In the genomic region with DNA sequence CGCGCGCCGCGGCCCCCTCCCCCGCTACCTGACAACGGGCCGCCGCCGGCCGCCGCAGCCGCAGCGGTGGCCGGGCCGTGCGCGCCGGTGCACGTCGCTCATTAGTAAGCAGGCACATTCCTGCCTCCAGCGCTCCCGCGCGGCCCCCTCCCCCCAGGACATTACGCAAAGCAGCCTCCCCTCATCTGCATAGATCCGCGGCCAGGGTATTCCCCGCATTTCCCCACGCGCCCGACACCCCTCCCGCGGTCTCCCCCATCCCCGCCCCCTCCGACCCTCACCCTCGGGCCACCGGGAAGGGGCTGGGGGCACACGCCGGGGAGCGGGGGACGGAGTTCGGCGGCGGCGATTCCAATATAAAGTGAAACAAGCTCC, we compare ENCODE assay signal across 1 cellular context.
A peak's percentile ranks its signal among the peaks of the same experiment; 100 is the strongest.
TF ChIP-seq lines count a peak whose summit lies in the region.

A gene with protein sequence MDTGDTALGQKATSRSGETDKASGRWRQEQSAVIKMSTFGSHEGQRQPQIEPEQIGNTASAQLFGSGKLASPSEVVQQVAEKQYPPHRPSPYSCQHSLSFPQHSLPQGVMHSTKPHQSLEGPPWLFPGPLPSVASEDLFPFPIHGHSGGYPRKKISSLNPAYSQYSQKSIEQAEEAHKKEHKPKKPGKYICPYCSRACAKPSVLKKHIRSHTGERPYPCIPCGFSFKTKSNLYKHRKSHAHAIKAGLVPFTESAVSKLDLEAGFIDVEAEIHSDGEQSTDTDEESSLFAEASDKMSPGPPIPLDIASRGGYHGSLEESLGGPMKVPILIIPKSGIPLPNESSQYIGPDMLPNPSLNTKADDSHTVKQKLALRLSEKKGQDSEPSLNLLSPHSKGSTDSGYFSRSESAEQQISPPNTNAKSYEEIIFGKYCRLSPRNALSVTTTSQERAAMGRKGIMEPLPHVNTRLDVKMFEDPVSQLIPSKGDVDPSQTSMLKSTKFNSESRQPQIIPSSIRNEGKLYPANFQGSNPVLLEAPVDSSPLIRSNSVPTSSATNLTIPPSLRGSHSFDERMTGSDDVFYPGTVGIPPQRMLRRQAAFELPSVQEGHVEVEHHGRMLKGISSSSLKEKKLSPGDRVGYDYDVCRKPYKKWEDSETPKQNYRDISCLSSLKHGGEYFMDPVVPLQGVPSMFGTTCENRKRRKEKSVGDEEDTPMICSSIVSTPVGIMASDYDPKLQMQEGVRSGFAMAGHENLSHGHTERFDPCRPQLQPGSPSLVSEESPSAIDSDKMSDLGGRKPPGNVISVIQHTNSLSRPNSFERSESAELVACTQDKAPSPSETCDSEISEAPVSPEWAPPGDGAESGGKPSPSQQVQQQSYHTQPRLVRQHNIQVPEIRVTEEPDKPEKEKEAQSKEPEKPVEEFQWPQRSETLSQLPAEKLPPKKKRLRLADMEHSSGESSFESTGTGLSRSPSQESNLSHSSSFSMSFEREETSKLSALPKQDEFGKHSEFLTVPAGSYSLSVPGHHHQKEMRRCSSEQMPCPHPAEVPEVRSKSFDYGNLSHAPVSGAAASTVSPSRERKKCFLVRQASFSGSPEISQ (N-terminal part only) (minus strand): TSS at position 106 of the 375 bp plus-strand sequence. CDS start 170,438 bp downstream, outside the sequence.

TF ChIP-seq in HepG2, 621 proteins besides CTCF, POLR2A, EP300 and RAD21 (continued from another document and continues in another):
- TF ChIP-seq, protein P1, sequence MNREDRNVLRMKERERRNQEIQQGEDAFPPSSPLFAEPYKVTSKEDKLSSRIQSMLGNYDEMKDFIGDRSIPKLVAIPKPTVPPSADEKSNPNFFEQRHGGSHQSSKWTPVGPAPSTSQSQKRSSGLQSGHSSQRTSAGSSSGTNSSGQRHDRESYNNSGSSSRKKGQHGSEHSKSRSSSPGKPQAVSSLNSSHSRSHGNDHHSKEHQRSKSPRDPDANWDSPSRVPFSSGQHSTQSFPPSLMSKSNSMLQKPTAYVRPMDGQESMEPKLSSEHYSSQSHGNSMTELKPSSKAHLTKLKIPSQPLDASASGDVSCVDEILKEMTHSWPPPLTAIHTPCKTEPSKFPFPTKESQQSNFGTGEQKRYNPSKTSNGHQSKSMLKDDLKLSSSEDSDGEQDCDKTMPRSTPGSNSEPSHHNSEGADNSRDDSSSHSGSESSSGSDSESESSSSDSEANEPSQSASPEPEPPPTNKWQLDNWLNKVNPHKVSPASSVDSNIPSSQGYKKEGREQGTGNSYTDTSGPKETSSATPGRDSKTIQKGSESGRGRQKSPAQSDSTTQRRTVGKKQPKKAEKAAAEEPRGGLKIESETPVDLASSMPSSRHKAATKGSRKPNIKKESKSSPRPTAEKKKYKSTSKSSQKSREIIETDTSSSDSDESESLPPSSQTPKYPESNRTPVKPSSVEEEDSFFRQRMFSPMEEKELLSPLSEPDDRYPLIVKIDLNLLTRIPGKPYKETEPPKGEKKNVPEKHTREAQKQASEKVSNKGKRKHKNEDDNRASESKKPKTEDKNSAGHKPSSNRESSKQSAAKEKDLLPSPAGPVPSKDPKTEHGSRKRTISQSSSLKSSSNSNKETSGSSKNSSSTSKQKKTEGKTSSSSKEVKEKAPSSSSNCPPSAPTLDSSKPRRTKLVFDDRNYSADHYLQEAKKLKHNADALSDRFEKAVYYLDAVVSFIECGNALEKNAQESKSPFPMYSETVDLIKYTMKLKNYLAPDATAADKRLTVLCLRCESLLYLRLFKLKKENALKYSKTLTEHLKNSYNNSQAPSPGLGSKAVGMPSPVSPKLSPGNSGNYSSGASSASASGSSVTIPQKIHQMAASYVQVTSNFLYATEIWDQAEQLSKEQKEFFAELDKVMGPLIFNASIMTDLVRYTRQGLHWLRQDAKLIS (CRISPR knock-in tag; IDR thresholded peaks at IDR 0.05), result 0 out of 2 replicates have a peak, but pooled peaks have one; percentile 12
- TF ChIP-seq FOXO1 (CRISPR knock-in tag; IDR thresholded peaks at IDR 0.05) (no peak; the same call in 1 of the 2 replicates), CCDC6 (CRISPR knock-in tag; IDR thresholded peaks at IDR 0.05) (peak; percentile 67; the same call in 1 of the 2 replicates), ZNF607 (CRISPR knock-in tag; IDR thresholded peaks at IDR 0.05; ENCODE audit: borderline replicate concordance) (0 out of 2 replicates have a peak, but pooled peaks have one; percentile 37), ZNF547 (CRISPR knock-in tag; IDR thresholded peaks at IDR 0.05) (no peak), TARDBP (CRISPR knock-in tag; IDR thresholded peaks at IDR 0.05) (no peak), CEBPG (CRISPR knock-in tag; IDR thresholded peaks at IDR 0.05) (peak; percentile 87), HOXA3 (CRISPR knock-in tag; IDR thresholded peaks at IDR 0.05) (peak; percentile 71; the same call in 1 of the 2 replicates), ZNF780A (CRISPR knock-in tag; IDR thresholded peaks at IDR 0.05) (peak; percentile 39; the same call in 1 of the 2 replicates), RFX5 (IDR thresholded peaks at IDR 0.05; ENCODE audit: low read depth, low read length) (no peak), MAFK (conservative IDR thresholded peaks at IDR 0.05 in 1 of 2, IDR thresholded peaks at IDR 0.05 in 1 of 2; ENCODE audit: low read length in 2 of 2) (no peak), DR1 (CRISPR knock-in tag; IDR thresholded peaks at IDR 0.05) (no peak; the same call in 1 of the 2 replicates), GLI4 (CRISPR knock-in tag; IDR thresholded peaks at IDR 0.05; ENCODE audit: borderline replicate concordance) (0 out of 2 replicates have a peak, but pooled peaks have one; percentile 6), MTA3 (CRISPR knock-in tag; IDR thresholded peaks at IDR 0.05) (no peak), TBX2 (CRISPR knock-in tag; IDR thresholded peaks at IDR 0.05; ENCODE audit: borderline replicate concordance) (no peak), PHF21A (CRISPR knock-in tag; IDR thresholded peaks at IDR 0.05) (no peak), FOXK1 (CRISPR knock-in tag; IDR thresholded peaks at IDR 0.05; ENCODE audit: borderline replicate concordance, low read depth) (no peak), ZNF605 (CRISPR knock-in tag; IDR thresholded peaks at IDR 0.05) (no peak)
- TF ChIP-seq, protein P2, sequence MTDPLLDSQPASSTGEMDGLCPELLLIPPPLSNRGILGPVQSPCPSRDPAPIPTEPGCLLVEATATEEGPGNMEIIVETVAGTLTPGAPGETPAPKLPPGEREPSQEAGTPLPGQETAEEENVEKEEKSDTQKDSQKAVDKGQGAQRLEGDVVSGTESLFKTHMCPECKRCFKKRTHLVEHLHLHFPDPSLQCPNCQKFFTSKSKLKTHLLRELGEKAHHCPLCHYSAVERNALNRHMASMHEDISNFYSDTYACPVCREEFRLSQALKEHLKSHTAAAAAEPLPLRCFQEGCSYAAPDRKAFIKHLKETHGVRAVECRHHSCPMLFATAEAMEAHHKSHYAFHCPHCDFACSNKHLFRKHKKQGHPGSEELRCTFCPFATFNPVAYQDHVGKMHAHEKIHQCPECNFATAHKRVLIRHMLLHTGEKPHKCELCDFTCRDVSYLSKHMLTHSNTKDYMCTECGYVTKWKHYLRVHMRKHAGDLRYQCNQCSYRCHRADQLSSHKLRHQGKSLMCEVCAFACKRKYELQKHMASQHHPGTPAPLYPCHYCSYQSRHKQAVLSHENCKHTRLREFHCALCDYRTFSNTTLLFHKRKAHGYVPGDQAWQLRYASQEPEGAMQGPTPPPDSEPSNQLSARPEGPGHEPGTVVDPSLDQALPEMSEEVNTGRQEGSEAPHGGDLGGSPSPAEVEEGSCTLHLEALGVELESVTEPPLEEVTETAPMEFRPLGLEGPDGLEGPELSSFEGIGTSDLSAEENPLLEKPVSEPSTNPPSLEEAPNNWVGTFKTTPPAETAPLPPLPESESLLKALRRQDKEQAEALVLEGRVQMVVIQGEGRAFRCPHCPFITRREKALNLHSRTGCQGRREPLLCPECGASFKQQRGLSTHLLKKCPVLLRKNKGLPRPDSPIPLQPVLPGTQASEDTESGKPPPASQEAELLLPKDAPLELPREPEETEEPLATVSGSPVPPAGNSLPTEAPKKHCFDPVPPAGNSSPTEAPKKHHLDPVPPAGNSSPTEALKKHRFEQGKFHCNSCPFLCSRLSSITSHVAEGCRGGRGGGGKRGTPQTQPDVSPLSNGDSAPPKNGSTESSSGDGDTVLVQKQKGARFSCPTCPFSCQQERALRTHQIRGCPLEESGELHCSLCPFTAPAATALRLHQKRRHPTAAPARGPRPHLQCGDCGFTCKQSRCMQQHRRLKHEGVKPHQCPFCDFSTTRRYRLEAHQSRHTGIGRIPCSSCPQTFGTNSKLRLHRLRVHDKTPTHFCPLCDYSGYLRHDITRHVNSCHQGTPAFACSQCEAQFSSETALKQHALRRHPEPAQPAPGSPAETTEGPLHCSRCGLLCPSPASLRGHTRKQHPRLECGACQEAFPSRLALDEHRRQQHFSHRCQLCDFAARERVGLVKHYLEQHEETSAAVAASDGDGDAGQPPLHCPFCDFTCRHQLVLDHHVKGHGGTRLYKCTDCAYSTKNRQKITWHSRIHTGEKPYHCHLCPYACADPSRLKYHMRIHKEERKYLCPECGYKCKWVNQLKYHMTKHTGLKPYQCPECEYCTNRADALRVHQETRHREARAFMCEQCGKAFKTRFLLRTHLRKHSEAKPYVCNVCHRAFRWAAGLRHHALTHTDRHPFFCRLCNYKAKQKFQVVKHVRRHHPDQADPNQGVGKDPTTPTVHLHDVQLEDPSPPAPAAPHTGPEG (CRISPR knock-in tag; IDR thresholded peaks at IDR 0.05), result no peak
- TF ChIP-seq, protein P3, sequence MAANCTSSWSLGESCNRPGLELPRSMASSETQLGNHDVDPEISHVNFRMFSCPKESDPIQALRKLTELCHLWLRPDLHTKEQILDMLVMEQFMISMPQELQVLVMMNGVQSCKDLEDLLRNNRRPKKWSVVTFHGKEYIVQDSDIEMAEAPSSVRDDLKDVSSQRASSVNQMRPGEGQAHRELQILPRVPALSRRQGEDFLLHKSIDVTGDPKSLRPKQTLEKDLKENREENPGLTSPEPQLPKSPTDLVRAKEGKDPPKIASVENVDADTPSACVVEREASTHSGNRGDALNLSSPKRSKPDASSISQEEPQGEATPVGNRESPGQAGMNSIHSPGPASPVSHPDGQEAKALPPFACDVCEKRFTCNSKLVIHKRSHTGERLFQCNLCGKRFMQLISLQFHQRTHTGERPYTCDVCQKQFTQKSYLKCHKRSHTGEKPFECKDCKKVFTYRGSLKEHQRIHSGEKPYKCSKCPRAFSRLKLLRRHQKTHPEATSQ (CRISPR knock-in tag; IDR thresholded peaks at IDR 0.05; ENCODE audit: borderline replicate concordance), result no peak
- TF ChIP-seq, protein P4, sequence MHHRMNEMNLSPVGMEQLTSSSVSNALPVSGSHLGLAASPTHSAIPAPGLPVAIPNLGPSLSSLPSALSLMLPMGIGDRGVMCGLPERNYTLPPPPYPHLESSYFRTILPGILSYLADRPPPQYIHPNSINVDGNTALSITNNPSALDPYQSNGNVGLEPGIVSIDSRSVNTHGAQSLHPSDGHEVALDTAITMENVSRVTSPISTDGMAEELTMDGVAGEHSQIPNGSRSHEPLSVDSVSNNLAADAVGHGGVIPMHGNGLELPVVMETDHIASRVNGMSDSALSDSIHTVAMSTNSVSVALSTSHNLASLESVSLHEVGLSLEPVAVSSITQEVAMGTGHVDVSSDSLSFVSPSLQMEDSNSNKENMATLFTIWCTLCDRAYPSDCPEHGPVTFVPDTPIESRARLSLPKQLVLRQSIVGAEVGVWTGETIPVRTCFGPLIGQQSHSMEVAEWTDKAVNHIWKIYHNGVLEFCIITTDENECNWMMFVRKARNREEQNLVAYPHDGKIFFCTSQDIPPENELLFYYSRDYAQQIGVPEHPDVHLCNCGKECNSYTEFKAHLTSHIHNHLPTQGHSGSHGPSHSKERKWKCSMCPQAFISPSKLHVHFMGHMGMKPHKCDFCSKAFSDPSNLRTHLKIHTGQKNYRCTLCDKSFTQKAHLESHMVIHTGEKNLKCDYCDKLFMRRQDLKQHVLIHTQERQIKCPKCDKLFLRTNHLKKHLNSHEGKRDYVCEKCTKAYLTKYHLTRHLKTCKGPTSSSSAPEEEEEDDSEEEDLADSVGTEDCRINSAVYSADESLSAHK (CRISPR knock-in tag; IDR thresholded peaks at IDR 0.05; ENCODE audit: borderline replicate concordance), result no peak
- TF ChIP-seq, protein P5, sequence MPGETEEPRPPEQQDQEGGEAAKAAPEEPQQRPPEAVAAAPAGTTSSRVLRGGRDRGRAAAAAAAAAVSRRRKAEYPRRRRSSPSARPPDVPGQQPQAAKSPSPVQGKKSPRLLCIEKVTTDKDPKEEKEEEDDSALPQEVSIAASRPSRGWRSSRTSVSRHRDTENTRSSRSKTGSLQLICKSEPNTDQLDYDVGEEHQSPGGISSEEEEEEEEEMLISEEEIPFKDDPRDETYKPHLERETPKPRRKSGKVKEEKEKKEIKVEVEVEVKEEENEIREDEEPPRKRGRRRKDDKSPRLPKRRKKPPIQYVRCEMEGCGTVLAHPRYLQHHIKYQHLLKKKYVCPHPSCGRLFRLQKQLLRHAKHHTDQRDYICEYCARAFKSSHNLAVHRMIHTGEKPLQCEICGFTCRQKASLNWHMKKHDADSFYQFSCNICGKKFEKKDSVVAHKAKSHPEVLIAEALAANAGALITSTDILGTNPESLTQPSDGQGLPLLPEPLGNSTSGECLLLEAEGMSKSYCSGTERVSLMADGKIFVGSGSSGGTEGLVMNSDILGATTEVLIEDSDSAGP (CRISPR knock-in tag; IDR thresholded peaks at IDR 0.05; ENCODE audit: borderline replicate concordance), result no peak
- TF ChIP-seq, protein P6, sequence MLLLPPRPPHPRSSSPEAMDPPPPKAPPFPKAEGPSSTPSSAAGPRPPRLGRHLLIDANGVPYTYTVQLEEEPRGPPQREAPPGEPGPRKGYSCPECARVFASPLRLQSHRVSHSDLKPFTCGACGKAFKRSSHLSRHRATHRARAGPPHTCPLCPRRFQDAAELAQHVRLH (CRISPR knock-in tag; IDR thresholded peaks at IDR 0.05; ENCODE audit: borderline replicate concordance, low read depth), result no peak
- TF ChIP-seq, protein P7, sequence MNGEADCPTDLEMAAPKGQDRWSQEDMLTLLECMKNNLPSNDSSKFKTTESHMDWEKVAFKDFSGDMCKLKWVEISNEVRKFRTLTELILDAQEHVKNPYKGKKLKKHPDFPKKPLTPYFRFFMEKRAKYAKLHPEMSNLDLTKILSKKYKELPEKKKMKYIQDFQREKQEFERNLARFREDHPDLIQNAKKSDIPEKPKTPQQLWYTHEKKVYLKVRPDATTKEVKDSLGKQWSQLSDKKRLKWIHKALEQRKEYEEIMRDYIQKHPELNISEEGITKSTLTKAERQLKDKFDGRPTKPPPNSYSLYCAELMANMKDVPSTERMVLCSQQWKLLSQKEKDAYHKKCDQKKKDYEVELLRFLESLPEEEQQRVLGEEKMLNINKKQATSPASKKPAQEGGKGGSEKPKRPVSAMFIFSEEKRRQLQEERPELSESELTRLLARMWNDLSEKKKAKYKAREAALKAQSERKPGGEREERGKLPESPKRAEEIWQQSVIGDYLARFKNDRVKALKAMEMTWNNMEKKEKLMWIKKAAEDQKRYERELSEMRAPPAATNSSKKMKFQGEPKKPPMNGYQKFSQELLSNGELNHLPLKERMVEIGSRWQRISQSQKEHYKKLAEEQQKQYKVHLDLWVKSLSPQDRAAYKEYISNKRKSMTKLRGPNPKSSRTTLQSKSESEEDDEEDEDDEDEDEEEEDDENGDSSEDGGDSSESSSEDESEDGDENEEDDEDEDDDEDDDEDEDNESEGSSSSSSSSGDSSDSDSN (CRISPR knock-in tag; IDR thresholded peaks at IDR 0.05), result 0 out of 2 replicates have a peak, but pooled peaks have one; percentile 43
